ENCODE assay signal across 8 cellular contexts in the genomic region with DNA sequence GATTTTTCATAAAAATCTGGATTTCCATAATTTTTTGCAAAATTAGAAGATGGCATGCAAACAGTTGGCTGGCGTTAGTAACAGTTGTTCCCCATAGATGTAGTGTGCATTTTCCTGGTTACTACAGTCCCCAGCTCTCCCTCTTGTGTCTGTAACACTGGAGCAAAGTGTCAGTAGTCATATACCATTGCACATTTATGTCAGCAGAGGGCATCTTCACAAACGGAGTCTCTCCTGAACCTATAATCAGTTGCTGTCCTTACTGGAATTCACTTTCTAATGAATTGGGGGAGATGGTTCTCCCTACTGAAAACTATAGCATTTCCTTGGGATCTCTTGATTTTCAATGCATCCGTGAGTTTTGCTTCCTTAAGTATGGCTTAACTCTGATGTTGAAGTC. TPM values are rescaled to one million over a fixed set of nuclear protein-coding genes. Genes with fewer than 3 reads are reported as not detected.
DNase-seq lines count a peak whose midpoint lies in the region; ATAC-seq, FAIRE-seq and TF ChIP-seq lines count a peak whose summit lies in the region.

No MANE protein-coding gene starts in this region.

- no peaks in the 10 kb centered on the region for H3K36me3 Mint-ChIP-seq in brain

- no peak overlapping the region for H2AFZ ChIP-seq in mesenchymal stem cell (ENCODE audit: low read depth, low read length)

- no peaks in the 10 kb centered on the region for H3K36me3 ChIP-seq in mesenchymal stem cell (ENCODE audit: control insufficient read depth in 1 of 2, insufficient read depth in 2 of 2, low read depth in 1 of 2, low read length in 2 of 2)
- H3K36me3 ChIP-seq in effector memory CD4-positive, alpha-beta T cell (ENCODE audit: control insufficient read depth, insufficient read depth, low read length) = no peaks in the 10 kb centered on the region

- no peak overlapping the region for H3K14ac ChIP-seq in mesenchymal stem cell (ENCODE audit: low read length in 2 of 2)

- no peak overlapping the region for H3K27ac ChIP-seq in 22Rv1
- no peak overlapping the region for H3K27ac ChIP-seq in mesenchymal stem cell (ENCODE audit: low read length, poor library complexity, severe bottlenecking)
- no peak overlapping the region for H3K27ac ChIP-seq in effector memory CD4-positive, alpha-beta T cell (ENCODE audit: insufficient read depth, low read length, poor library complexity, severe bottlenecking)

- no peaks in the 10 kb centered on the region for H3K27me3 Mint-ChIP-seq in brain

- no peak overlapping the region for H3K4me2 ChIP-seq in mesenchymal stem cell (ENCODE audit: low read length, poor library complexity, severe bottlenecking)

- H3K4me3 ChIP-seq in mesenchymal stem cell (ENCODE audit: insufficient read depth in 1 of 2, low read depth in 1 of 2, low read length in 2 of 2) = no peak overlapping the region
- no peak overlapping the region for H3K4me3 ChIP-seq in effector memory CD4-positive, alpha-beta T cell (ENCODE audit: insufficient read depth, low read depth, low read length, poor library complexity, severe bottlenecking)

- H3K9ac ChIP-seq in mesenchymal stem cell (ENCODE audit: low read length) = no peak overlapping the region

- H2BK15ac ChIP-seq in mesenchymal stem cell (ENCODE audit: low read depth, poor library complexity, severe bottlenecking) = no peak overlapping the region

- no peaks in the 10 kb centered on the region for H3K79me1 ChIP-seq in mesenchymal stem cell (replicated peaks; ENCODE audit: low read length, poor library complexity, severe bottlenecking)

- WGBS in mesenchymal stem cell = 57% methylated on average over 3 of the region's 3 CpGs

- TF ChIP-seq POLR2A in GM12891 (IDR thresholded peaks at IDR 0.05; ENCODE audit: low read depth, low read length) = no peak

- DNase-seq in GM12891 (ENCODE audit: insufficient read length, low spot score) (no peak), HPDE6-E6E7 (ENCODE audit: extremely low spot score) (peak; percentile 7), mesenchymal stem cell (peak; percentile 12), NCI-H128 (lab: John Stamatoyannopoulos, UW; ENCODE audit: unreplicated experiment) (no peak)
- no peak for DNase-seq in effector memory CD4-positive, alpha-beta T cell
- no peak for DNase-seq in stimulated activated naive CD8-positive, alpha-beta T cell treated with anti-CD3 and anti-CD28 coated beads, Interleukin-15, Interleukin-2, amounts not matched to agents 100 U/mL and 50 U/mL, for 24 hours

- no peak overlapping the region for H2BK5ac ChIP-seq in mesenchymal stem cell (ENCODE audit: low read depth, low read length, poor library complexity, severe bottlenecking)

- H2BK120ac ChIP-seq in mesenchymal stem cell (ENCODE audit: low read depth, low read length) = no peak overlapping the region

- H3K9me3 Mint-ChIP-seq in brain = no peaks in the 10 kb centered on the region

- H3K23ac ChIP-seq in mesenchymal stem cell (ENCODE audit: low read length in 2 of 2) = no peak overlapping the region

- no peaks in the 10 kb centered on the region for H3K4me1 Mint-ChIP-seq in brain

- no peak for ATAC-seq in stimulated activated naive CD8-positive, alpha-beta T cell treated with anti-CD3 and anti-CD28 coated beads, Interleukin-15, Interleukin-2, amounts not matched to agents 100 U/mL and 50 U/mL, for 24 hours

- no peak overlapping the region for H2AK5ac ChIP-seq in mesenchymal stem cell (ENCODE audit: low read length, severe bottlenecking)

- no peak overlapping the region for H3K18ac ChIP-seq in mesenchymal stem cell (ENCODE audit: low read depth in 1 of 2, low read length in 2 of 2)

- no peaks in the 10 kb centered on the region for H3K4me1 ChIP-seq in mesenchymal stem cell (ENCODE audit: control insufficient read depth, insufficient read depth, low read depth, low read length)
- H3K4me1 ChIP-seq in effector memory CD4-positive, alpha-beta T cell (ENCODE audit: control insufficient read depth, insufficient read depth, low read length, poor library complexity, severe bottlenecking) = no peaks in the 10 kb centered on the region

- H3K9me3 ChIP-seq in mesenchymal stem cell (ENCODE audit: control insufficient read depth, low read length) = no peaks in the 10 kb centered on the region
- H3K9me3 ChIP-seq in effector memory CD4-positive, alpha-beta T cell (ENCODE audit: control insufficient read depth, low read length) = no peaks in the 10 kb centered on the region

- no peak overlapping the region for H4K91ac ChIP-seq in mesenchymal stem cell (ENCODE audit: low read length)

- H4K8ac ChIP-seq in mesenchymal stem cell (ENCODE audit: low read length) = no peak overlapping the region

- H3K27ac Mint-ChIP-seq in brain = no peak overlapping the region

- TF ChIP-seq CTCF in 22Rv1 (IDR thresholded peaks at IDR 0.05) = peak; percentile 59
- TF ChIP-seq CTCF in brain (conservative IDR thresholded peaks at IDR 0.05) = peak; percentile 44 to 55

- no peak overlapping the region for H2BK12ac ChIP-seq in mesenchymal stem cell (ENCODE audit: low read length in 2 of 2)

- H3K27me3 ChIP-seq in mesenchymal stem cell (ENCODE audit: control insufficient read depth in 1 of 2, insufficient read depth in 1 of 2, low read length in 2 of 2) = no peaks in the 10 kb centered on the region
- no peaks in the 10 kb centered on the region for H3K27me3 ChIP-seq in effector memory CD4-positive, alpha-beta T cell (replicated peaks; ENCODE audit: control insufficient read depth, insufficient read depth, low read length, poor library complexity, severe bottlenecking)

- no peak overlapping the region for H3K4ac ChIP-seq in mesenchymal stem cell (ENCODE audit: low read depth in 1 of 2, low read length in 2 of 2)

- no peak overlapping the region for H3K4me3 Mint-ChIP-seq in brain

- peak; percentile 62 for FAIRE-seq in GM12891 (lab: Jason Lieb, UNC)

TF ChIP-seq in GM12891, 5 proteins besides CTCF, POLR2A, EP300 and RAD21:
- TF ChIP-seq POU2F2 (IDR thresholded peaks at IDR 0.05; ENCODE audit: low read depth, low read length) (no peak), POLR2AphosphoS5 (IDR thresholded peaks at IDR 0.05; ENCODE audit: low read depth, low read length) (no peak), TAF1 (IDR thresholded peaks at IDR 0.05; ENCODE audit: low read depth, low read length) (no peak), PAX5 (IDR thresholded peaks at IDR 0.05; ENCODE audit: insufficient read depth, low read length, severe bottlenecking) (no peak), SPI1 (IDR thresholded peaks at IDR 0.05; ENCODE audit: low read depth, low read length) (no peak)

RNA-seq across cellular contexts. Expression of a gene that starts 44.7 kb away (rescaled TPM):
- 59.8 TPM for polyA plus RNA-seq in GM12891 (2012; ENCODE audit: low read depth, missing spikeins)
- polyA plus RNA-seq in brain (ENCODE audit: insufficient read depth, low read depth, low replicate concordance) = 74.0 TPM
- polyA plus RNA-seq in mesenchymal stem cell (2013, experiment 1 of 2) = 62.8 TPM
- 70.2 TPM for polyA plus RNA-seq in mesenchymal stem cell (2013, experiment 2 of 2)

Comparison
In these comparisons a context has a peak if more than half of its experiments do, and no peak if none do; other contexts are left out.
1. DNase-seq: peak in HPDE6-E6E7 (single experiment) and mesenchymal stem cell (single experiment); none in GM12891 (single experiment), effector memory CD4-positive, alpha-beta T cell (0 of 3), NCI-H128 (single experiment) and stimulated activated naive CD8-positive, alpha-beta T cell treated with anti-CD3 and anti-CD28 coated beads, Interleukin-15, Interleukin-2, amounts not matched to agents 100 U/mL and 50 U/mL, for 24 hours (single experiment).